21 cellular contexts compared by ENCODE assay signal in the genomic region with DNA sequence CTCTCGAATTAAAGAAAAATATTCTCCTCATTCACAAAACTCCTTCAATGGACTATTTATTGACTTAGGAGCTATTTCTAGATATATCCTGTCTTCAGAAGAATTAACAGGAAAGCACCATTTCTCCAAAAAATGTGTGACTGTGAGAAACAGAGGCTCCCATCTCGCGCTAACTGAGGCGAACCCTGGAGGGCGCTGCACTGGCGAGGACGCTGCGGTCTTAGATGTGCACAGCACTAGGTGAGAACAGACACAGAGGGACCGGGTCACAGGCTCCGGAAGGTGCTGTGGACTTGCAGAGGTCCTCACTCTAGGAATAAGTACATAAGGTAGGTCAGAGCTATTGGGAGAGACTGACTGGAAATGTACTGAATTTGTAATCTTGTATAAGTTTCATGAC.
DNase-seq lines count a peak whose midpoint lies in the region; ATAC-seq, FAIRE-seq and TF ChIP-seq lines count a peak whose summit lies in the region.
"Had no signal": no experiment of that assay in that cellular context is flagged by ENCODE, and none has a peak within 500 bp of the region (broad histone marks: within the 10 kb centered on the region; RNA-seq: fewer than 3 reads in every experiment).

No MANE protein-coding gene starts in this region.

- no peak overlapping the region for H3K56ac ChIP-seq in H1 (replicated peaks; ENCODE audit: insufficient read length, low read depth, low read length)

- TF ChIP-seq CTCF in SK-N-SH (IDR thresholded peaks at IDR 0.05) (0 out of 2 replicates have a peak, but pooled peaks have one; percentile 13), astrocyte of the spinal cord (IDR thresholded peaks at IDR 0.05; ENCODE audit: low read depth, low read length) (peak; percentile 7), H1 (IDR thresholded peaks at IDR 0.05; ENCODE audit: control extremely low read depth in 1 of 3, insufficient read depth in 1 of 3, low read depth in 1 of 3, low read length in 3 of 3) (peak in 2 of 3 experiments; percentile 27 to 55; a peak in 2 of 4 replicates), Calu3 (IDR thresholded peaks at IDR 0.05; ENCODE audit: unreplicated experiment) (no peak)

- H2BK5ac ChIP-seq in H1 (ENCODE audit: low read depth, low read length), result no peak overlapping the region

- H3K23me2 ChIP-seq in H1 (ENCODE audit: low read depth, low read length), result no peaks in the 10 kb centered on the region

- no peaks in the 10 kb centered on the region for H3K36me3 Mint-ChIP-seq in Calu3 (ENCODE audit: insufficient read depth, unreplicated experiment)
- H3K36me3 Mint-ChIP-seq: CD4-positive, CD25-positive, alpha-beta regulatory T cell; CD8-positive, alpha-beta T cell had no signal

- no peaks in the 10 kb centered on the region for H4K20me1 ChIP-seq in SK-N-SH (ENCODE audit: insufficient read depth)
- H4K20me1 ChIP-seq in H1 (replicated peaks in 1 of 2; ENCODE audit: control insufficient read depth in 1 of 2, insufficient read depth in 2 of 2, low read length in 2 of 2), result no peaks in the 10 kb centered on the region
- H4K20me1 ChIP-seq: BLaER1 had no signal

- no peaks in the 10 kb centered on the region for H3K9me2 ChIP-seq in SK-N-SH

- H3K4me3 ChIP-seq in SK-N-SH (ENCODE audit: low read depth in 2 of 2, low read length in 1 of 2), result no peak overlapping the region
- H3K4me3 ChIP-seq in astrocyte of the spinal cord (ENCODE audit: low read depth, low read length), result no peak overlapping the region
- H3K4me3 ChIP-seq in H1 (ENCODE audit: extremely low read depth in 1 of 4, insufficient read depth in 2 of 4, low read depth in 3 of 4, low read length in 4 of 4), result no peak overlapping the region
- H3K4me3 ChIP-seq: BLaER1 had no signal

- no peak for TF ChIP-seq POLR2A in H1 (IDR thresholded peaks at IDR 0.05; ENCODE audit: control extremely low read depth in 1 of 2, low read depth in 2 of 2, low read length in 2 of 2)

- H2AFZ ChIP-seq in SK-N-SH (ENCODE audit: low read depth) (no peak overlapping the region; the same call in 1 of the 2 replicates), H1 (ENCODE audit: low read length) (no peak overlapping the region)

- 50% methylated on average over 10 of the region's 10 CpGs for WGBS in SK-N-SH (ENCODE audit: low lambda C conversion rate)
- WGBS in H1 (ENCODE audit: extremely low coverage in 1 of 2, insufficient coverage in 1 of 2, insufficient read length in 1 of 2, insufficient replicate concordance in 2 of 2, low coverage in 1 of 2, low lambda C conversion rate in 2 of 2, missing lambda C conversion rate in 1 of 2), 2 experiments, result 95% methylated on average over 10 of the region's 10 CpGs; no CpG with 5 or more reads in 1 of the 2 experiments

- no peaks in the 10 kb centered on the region for H3K9me3 ChIP-seq in SK-N-SH
- H3K9me3 ChIP-seq in H1 (ENCODE audit: insufficient read depth in 2 of 2, low read depth in 1 of 2, low read length in 1 of 2), result no peaks in the 10 kb centered on the region
- H3K9me3 ChIP-seq: BLaER1 had no signal

- H3K79me2 ChIP-seq in SK-N-SH (ENCODE audit: insufficient read depth), result no peaks in the 10 kb centered on the region
- H3K79me2 ChIP-seq in H1 (ENCODE audit: control insufficient read depth in 1 of 2, insufficient read depth in 2 of 2, low read length in 2 of 2), result no peaks in the 10 kb centered on the region

- CTCF ChIA-PET in SK-N-SH (lab: Yijun Ruan, JAX), result no interaction called here
- CTCF ChIA-PET in H1 (lab: Charles Lee; ENCODE audit: partially characterized antibody), result interaction anchor here (0.6 to 3.1 kb wide), 13 partner anchors 8 to 173 kb away, joined by 3 to 11 read pairs (median 3); no protein-coding TSS in a partner anchor
- CTCF ChIA-PET in Calu3 (lab: Charles Lee), result no interaction called here

- no peak overlapping the region for H4K8ac ChIP-seq in H1 (ENCODE audit: extremely low read depth, insufficient read depth, low read length)

- no peaks in the 10 kb centered on the region for H3K4me1 Mint-ChIP-seq in Calu3 (ENCODE audit: low read depth, unreplicated experiment)
- H3K4me1 Mint-ChIP-seq: B cell; CD4-positive, CD25-positive, alpha-beta regulatory T cell had no signal

- TF ChIP-seq RAD21 in SK-N-SH (IDR thresholded peaks at IDR 0.05; ENCODE audit: low read length) (no peak), H1 (IDR thresholded peaks at IDR 0.05 in 1 of 2, conservative IDR thresholded peaks at IDR 0.05 in 1 of 2; ENCODE audit: low read depth in 2 of 2, low read length in 2 of 2) (0 out of 4 replicates have a peak, but pooled peaks have one; percentile 15 to 22)

- H3K4me2 ChIP-seq in SK-N-SH, result no peak overlapping the region
- no peak overlapping the region for H3K4me2 ChIP-seq in H1 (ENCODE audit: insufficient read depth in 1 of 2, low read depth in 2 of 2, low read length in 2 of 2)
- H3K4me2 ChIP-seq: BLaER1 had no signal

- no peak; the same call in 1 of the 3 replicates for ATAC-seq in SK-N-SH treated with all-trans-retinoic acid at 6 μM for 48 hours
- no peak for ATAC-seq in GM21576 (IDR thresholded peaks at IDR 0.05; ENCODE audit: unreplicated experiment)
- ATAC-seq: CD8-positive, alpha-beta T cell had no signal

- no peak overlapping the region for H3K4me3 Mint-ChIP-seq in Calu3 (ENCODE audit: low read depth, unreplicated experiment)
- H3K4me3 Mint-ChIP-seq: B cell; CD4-positive, CD25-positive, alpha-beta regulatory T cell; CD8-positive, alpha-beta T cell had no signal

- intact Hi-C loops in Calu3 (cut with micrococcal nuclease; ENCODE audit: unreplicated experiment), result no loop called here

- no peak overlapping the region for H3K4ac ChIP-seq in H1 (replicated peaks; ENCODE audit: insufficient read length, low read depth, low read length)

- no peak overlapping the region for H4K91ac ChIP-seq in H1 (replicated peaks; ENCODE audit: insufficient read length, low read length)

- no peak overlapping the region for H3K23ac ChIP-seq in H1 (ENCODE audit: insufficient read length)

- no peak for DNase-seq in SK-N-SH
- no peak for DNase-seq in astrocyte of the spinal cord (ENCODE audit: low read depth, low spot score)
- DNase-seq in H1 (ENCODE audit: low read depth in 1 of 2, low spot score in 2 of 2), result no peak
- DNase-seq in NCI-H774 (lab: John Stamatoyannopoulos, UW), result no peak
- no peak for DNase-seq in NCI-H226
- DNase-seq in Calu3, result no peak
- DNase-seq: CD4-positive, CD25-positive, alpha-beta regulatory T cell; CD8-positive, alpha-beta T cell; DMS53; DMS79 treated with DMSO at 0.1 percent for 48 hours; GF-D8; HCEC 1CT had no signal

- H3K4me1 ChIP-seq in SK-N-SH (ENCODE audit: control insufficient read depth in 1 of 2, insufficient read depth in 2 of 2, low read depth in 1 of 2, low read length in 1 of 2) (no peaks in the 10 kb centered on the region), H1 (replicated peaks in 1 of 4; ENCODE audit: control insufficient read depth in 3 of 4, insufficient read depth in 4 of 4, low read length in 3 of 4) (no peaks in the 10 kb centered on the region)
- H3K4me1 ChIP-seq: BLaER1 had no signal

- peaks cover 7% of the 10 kb centered on the region; the same call in 1 of the 2 replicates for H3K27me3 ChIP-seq in SK-N-SH (ENCODE audit: insufficient read depth)
- no peaks in the 10 kb centered on the region for H3K27me3 ChIP-seq in H1 (replicated peaks in 1 of 4; ENCODE audit: control insufficient read depth in 3 of 4, extremely low read depth in 1 of 4, insufficient read depth in 3 of 4, low read length in 3 of 4)
- H3K27me3 ChIP-seq: BLaER1 had no signal

- POLR2A ChIA-PET in SK-N-SH (lab: Yijun Ruan, JAX) (no interaction called here), H1 (lab: Charles Lee; ENCODE audit: partially characterized antibody) (no interaction called here)

- H3K14ac ChIP-seq in H1 (ENCODE audit: insufficient read length), result no peak overlapping the region

- H3K9me3 Mint-ChIP-seq in Calu3 (ENCODE audit: low read depth, unreplicated experiment), result no peaks in the 10 kb centered on the region
- H3K9me3 Mint-ChIP-seq: CD8-positive, alpha-beta T cell had no signal

- H2BK120ac ChIP-seq in H1 (replicated peaks; ENCODE audit: low read depth, low read length), result no peak overlapping the region

- H3F3A ChIP-seq in SK-N-SH (replicated peaks; ENCODE audit: insufficient read depth), result no peaks in the 10 kb centered on the region

- H3K27ac Mint-ChIP-seq in Calu3 (ENCODE audit: unreplicated experiment), result no peak overlapping the region
- H3K27ac Mint-ChIP-seq: B cell; CD4-positive, CD25-positive, alpha-beta regulatory T cell; CD8-positive, alpha-beta T cell had no signal

- H2BK20ac ChIP-seq in H1 (ENCODE audit: low read length), result no peak overlapping the region

- no peak overlapping the region for H2BK15ac ChIP-seq in H1 (ENCODE audit: low read length)

- H2AK5ac ChIP-seq in H1 (ENCODE audit: low read depth, low read length), result no peak overlapping the region

- H3K18ac ChIP-seq in H1 (ENCODE audit: extremely low read depth, low read length), result no peak overlapping the region

- H3K27ac ChIP-seq in SK-N-SH (ENCODE audit: low read depth in 2 of 2, low read length in 1 of 2) (no peak overlapping the region), H1 (ENCODE audit: low read depth, low read length) (no peak overlapping the region)
- H3K27ac ChIP-seq: 22Rv1, BLaER1, C4-2B had no signal

- FAIRE-seq in H1 (lab: Jason Lieb, UNC), result no peak
- FAIRE-seq: A204.1, GM12891, GM18507 had no signal

- no peak overlapping the region for H4K5ac ChIP-seq in H1 (ENCODE audit: insufficient read length, low read depth, low read length)

- TF ChIP-seq EP300 in SK-N-SH (IDR thresholded peaks at IDR 0.05; ENCODE audit: borderline replicate concordance in 1 of 2, low read depth in 1 of 2, low read length in 1 of 2) (no peak), H1 (IDR thresholded peaks at IDR 0.05; ENCODE audit: borderline replicate concordance in 1 of 2, low read depth in 2 of 2, low read length in 2 of 2) (no peak)

- in situ Hi-C loops in astrocyte of the spinal cord (cut with HindIII; ENCODE audit: low sequenced_read_pairs), result no loop called here

- no TSS peak for BruUV-seq in Calu3 (replicated peaks; lab: Mats Ljungman, UMichigan)

- peaks cover 67% of the 10 kb centered on the region for H3K27me3 Mint-ChIP-seq in Calu3 (ENCODE audit: unreplicated experiment)
- H3K27me3 Mint-ChIP-seq: B cell; CD4-positive, CD25-positive, alpha-beta regulatory T cell had no signal

- H2BK12ac ChIP-seq in H1 (ENCODE audit: low read depth, low read length), result no peak overlapping the region

- H3K9ac ChIP-seq in SK-N-SH (no peak overlapping the region), H1 (replicated peaks in 1 of 4; ENCODE audit: extremely low read depth in 1 of 4, low read depth in 3 of 4, low read length in 3 of 4) (no peak overlapping the region)
- H3K9ac ChIP-seq: BLaER1 had no signal

- H3K36me3 ChIP-seq in SK-N-SH (replicated peaks in 1 of 2; ENCODE audit: control insufficient read depth in 1 of 2, insufficient read depth in 2 of 2, low read length in 1 of 2), result no peaks in the 10 kb centered on the region
- no peaks in the 10 kb centered on the region for H3K36me3 ChIP-seq in H1 (ENCODE audit: control insufficient read depth in 2 of 4, insufficient read depth in 4 of 4, low read length in 3 of 4)
- H3K36me3 ChIP-seq: BLaER1 had no signal

- no peaks in the 10 kb centered on the region for H3K79me1 ChIP-seq in H1 (ENCODE audit: low read depth, low read length)

TF ChIP-seq in SK-N-SH treated with all-trans-retinoic acid at 6 μM for 48 hours, 23 proteins besides CTCF, POLR2A, EP300 and RAD21 (continues in another document):
- TF ChIP-seq SNAI2 (CRISPR knock-in tag; IDR thresholded peaks at IDR 0.05), result no peak
- TF ChIP-seq ZFP3 (CRISPR knock-in tag; IDR thresholded peaks at IDR 0.05), result no peak

Comparison
In these comparisons a context has a peak if more than half of its experiments do, and no peak if none do; other contexts are left out.
1. Of the 17 proteins assayed by ChIP-seq in both H1 and SK-N-SH: peak only in H1: RAD21; only in SK-N-SH: none; in both: CTCF; in neither: 15.